Comparison of ENCODE assay signal across 8 cellular contexts in genomic region chr10:35448687-35449662, GRCh38.
DNase-seq lines count a peak whose midpoint lies in the region; ATAC-seq and TF ChIP-seq lines count a peak whose summit lies in the region.

No MANE protein-coding gene starts in this region.

- intact Hi-C loops in A673 (cut with micrococcal nuclease; ENCODE audit: unreplicated experiment): no loop called here

- TF ChIP-seq CTCF in A673 (conservative IDR thresholded peaks at IDR 0.05; ENCODE audit: low read depth, low read length) (no peak), coronary artery (IDR thresholded peaks at IDR 0.05) (no peak)

- CTCF ChIA-PET in A673 (lab: Charles Lee): no interaction called here

- H3K36me3 ChIP-seq in A673 (ENCODE audit: insufficient read depth, low read length, poor library complexity, severe bottlenecking): peaks cover 3% of the 10 kb centered on the region

- H3K27ac ChIP-seq in A673 (ENCODE audit: low read depth, low read length, poor library complexity, severe bottlenecking) (peak overlapping the region; percentile 32), coronary artery (peak overlapping the region; percentile 35 to 80)

- POLR2A ChIA-PET in A673 (lab: Charles Lee; ENCODE audit: low non-redundant PET): no interaction called here

- H3K27me3 ChIP-seq in A673 (replicated peaks; ENCODE audit: insufficient read depth, low read depth, low read length, poor library complexity): no peaks in the 10 kb centered on the region

- H3K4me3 ChIP-seq in A673 (ENCODE audit: low read depth, low read length, poor library complexity, severe bottlenecking): no peak overlapping the region
- peak overlapping the region; percentile 12 for H3K4me3 ChIP-seq in coronary artery

- H3K4me1 ChIP-seq in A673 (ENCODE audit: insufficient read depth, low read length, poor library complexity, severe bottlenecking): peaks cover 71% of the 10 kb centered on the region

- DNase-seq in A673 (ENCODE audit: low spot score) (peak; percentile 68), NCI-H146 treated with DMSO at 0.1 percent for 48 hours (lab: John Stamatoyannopoulos, UW; ENCODE audit: unreplicated experiment) (peak; percentile 59), coronary artery (ENCODE audit: low spot score) (no peak), midbrain (lab: John Stamatoyannopoulos, UW) (peak; percentile 40), NCI-H446 (lab: John Stamatoyannopoulos, UW) (no peak)
- no peak for DNase-seq in stimulated activated CD4-positive, alpha-beta T cell treated with anti-CD3 and anti-CD28 coated beads, Interleukin-2, amount 100 ng/mL, for 48 hours
- DNase-seq in activated effector memory CD4-positive, alpha-beta T cell treated with anti-CD3 and anti-CD28 coated beads, Interleukin-2, amount 50 U/mL, for 16 hours: no peak

- no peak for ATAC-seq in GM18868 (IDR thresholded peaks at IDR 0.05; ENCODE audit: unreplicated experiment)

- H3K9me3 ChIP-seq in A673 (ENCODE audit: low read depth, low read length, poor library complexity, severe bottlenecking): peaks cover 10% of the 10 kb centered on the region

- no TSS peak for BruUV-seq in A673 (replicated peaks; lab: Mats Ljungman, UMichigan)

Comparison
In these comparisons a context has a peak if more than half of its experiments do, and no peak if none do; other contexts are left out.
1. DNase-seq: peak in A673 (single experiment), NCI-H146 treated with DMSO at 0.1 percent for 48 hours (single experiment) and midbrain (single experiment); none in coronary artery (single experiment), stimulated activated CD4-positive, alpha-beta T cell treated with anti-CD3 and anti-CD28 coated beads, Interleukin-2, amount 100 ng/mL, for 48 hours (0 of 2), NCI-H446 (0 of 2) and activated effector memory CD4-positive, alpha-beta T cell treated with anti-CD3 and anti-CD28 coated beads, Interleukin-2, amount 50 U/mL, for 16 hours (single experiment).